ENCODE assay signal across 2 cellular contexts in genomic region chr15:75052972-75053747, GRCh38.
A peak's percentile ranks its signal among the peaks of the same experiment; 100 is the strongest.
TF ChIP-seq lines count a peak whose summit lies in the region.

No MANE protein-coding gene starts in this region.

TF ChIP-seq in HEK293, 187 proteins besides CTCF, POLR2A, EP300 and RAD21:
- TF ChIP-seq ZNF341 (tag by site-specific recombination; IDR thresholded peaks at IDR 0.05; ENCODE audit: low read depth) (no peak), ZNF664 (tag by site-specific recombination; IDR thresholded peaks at IDR 0.05) (peak; percentile 57; the same call in 1 of the 2 replicates), ZNF223 (tag by site-specific recombination; IDR thresholded peaks at IDR 0.05) (0 out of 2 replicates have a peak, but pooled peaks have one; percentile 61)

TF ChIP-seq in K562, 482 proteins besides CTCF, POLR2A, EP300 and RAD21:
- TF ChIP-seq ZNF512 (tag; IDR thresholded peaks at IDR 0.05), result peak; percentile 69
- TF ChIP-seq SLC30A9 (CRISPR knock-in tag; IDR thresholded peaks at IDR 0.05), result no peak
